ENCODE assay signal across 22 cellular contexts in the genomic region with DNA sequence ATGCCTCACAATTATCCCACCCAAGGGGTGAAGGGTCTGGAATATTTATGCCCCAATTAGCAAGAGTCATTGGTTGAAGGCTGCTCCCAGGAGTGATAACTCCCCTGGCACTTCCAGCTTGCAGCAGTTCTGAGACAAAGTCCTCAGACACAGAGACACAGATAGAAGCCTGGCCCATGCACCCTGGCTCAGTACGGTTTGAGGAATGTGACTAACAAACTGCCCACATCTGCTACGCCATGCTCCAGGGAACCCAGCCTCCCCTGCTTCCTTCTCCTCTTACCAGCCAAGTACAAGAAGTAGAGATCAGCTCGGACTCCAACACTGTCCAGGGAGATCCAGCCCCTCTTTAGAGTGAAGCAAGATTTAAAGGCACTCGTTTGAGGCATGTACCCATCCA.
DNase-seq lines count a peak whose midpoint lies in the region; ATAC-seq and TF ChIP-seq lines count a peak whose summit lies in the region.
"Had no signal": no experiment of that assay in that cellular context is flagged by ENCODE, and none has a peak within 500 bp of the region (broad histone marks: within the 10 kb centered on the region; RNA-seq: fewer than 3 reads in every experiment).

No MANE protein-coding gene starts in this region.

- DNase-seq in AG10803 (ENCODE audit: low read depth), result peak; percentile 62
- DNase-seq in NAMALWA (ENCODE audit: low spot score), result peak; percentile 25
- DNase-seq in glomerular visceral epithelial cell (ENCODE audit: extremely low spot score), result peak; percentile 22
- DNase-seq in NCI-H510A (lab: John Stamatoyannopoulos, UW), result no peak
- DNase-seq in GM13976 (ENCODE audit: low spot score), result no peak
- no peak for DNase-seq in iPS-NIHi7 (ENCODE audit: extremely low spot score)
- DNase-seq: activated CD4-positive, alpha-beta T cell treated with anti-CD3 and anti-CD28 coated beads, Interleukin-2, amount 50 U/mL, for 4 hours; activated naive CD4-positive, alpha-beta T cell treated with anti-CD3 and anti-CD28 coated beads, Interleukin-2, amount 50 U/mL, for 16 hours; CD4-positive, alpha-beta T cell; DMS53; left ventricle myocardium superior; NCI-H2029; small intestine; stimulated activated CD8-positive, alpha-beta memory T cell treated with anti-CD3 and anti-CD28 coated beads, Interleukin-4, amount 100 ng/mL, for 48 hours; T-cell had no signal

- in situ Hi-C loops in GM13976 (cut with MboI; ENCODE audit: low sequenced_read_pairs, unreplicated experiment), result no loop called here

- peaks cover 19% of the 10 kb centered on the region for H3K4me1 ChIP-seq in parathyroid adenoma
- H3K4me1 ChIP-seq: A549, HAP-1, prostate gland had no signal

- H3K27ac ChIP-seq in parathyroid adenoma, result peak overlapping the region; percentile 69
- H3K27ac ChIP-seq: A549, prostate gland, thoracic aorta had no signal

- H3K9me3 ChIP-seq in parathyroid adenoma (ENCODE audit: control insufficient read depth, low read length), result no peaks in the 10 kb centered on the region
- H3K9me3 ChIP-seq: A549, HAP-1, prostate gland, thoracic aorta had no signal

- no peak overlapping the region for H3K4me3 ChIP-seq in AG10803 (ENCODE audit: low read length)
- no peak overlapping the region for H3K4me3 ChIP-seq in parathyroid adenoma (ENCODE audit: low read depth, low read length)
- H3K4me3 ChIP-seq: A549, HAP-1, K562, prostate gland, thoracic aorta had no signal

- no peak overlapping the region for H3K4me2 ChIP-seq in parathyroid adenoma (ENCODE audit: low read length)
- H3K4me2 ChIP-seq: A549 had no signal

- TF ChIP-seq CTCF in AG10803 (conservative IDR thresholded peaks at IDR 0.05; ENCODE audit: low read length) (no peak), parathyroid adenoma (IDR thresholded peaks at IDR 0.05) (no peak), GM13976 (IDR thresholded peaks at IDR 0.05; ENCODE audit: borderline replicate concordance, control extremely low read depth, extremely low read depth, insufficient read depth, missing control alignments) (no peak)

- H2AFZ ChIP-seq in parathyroid adenoma, result peak overlapping the region; percentile 54

- H3K79me2 ChIP-seq in parathyroid adenoma, result no peaks in the 10 kb centered on the region

- no peaks in the 10 kb centered on the region for H3K36me3 ChIP-seq in parathyroid adenoma (ENCODE audit: control insufficient read depth, insufficient read depth, low read length)
- H3K36me3 ChIP-seq: HAP-1, prostate gland, thoracic aorta had no signal

- H3K27me3 ChIP-seq in parathyroid adenoma (ENCODE audit: control insufficient read depth, insufficient read depth, low read length), result no peaks in the 10 kb centered on the region

- ATAC-seq in HG02852 (IDR thresholded peaks at IDR 0.05; ENCODE audit: unreplicated experiment), result no peak
- ATAC-seq: A549, K562, left ventricle myocardium superior had no signal

- H3K9ac ChIP-seq in parathyroid adenoma, result no peak overlapping the region

Comparison
In these comparisons a context has a peak if more than half of its experiments do, and no peak if none do; other contexts are left out.
1. DNase-seq: peak in AG10803 (single experiment), NAMALWA (single experiment) and glomerular visceral epithelial cell (single experiment); none in NCI-H510A (single experiment), GM13976 (single experiment) and iPS-NIHi7 (single experiment).